ENCODE assay signal across 20 cellular contexts in the genomic region with DNA sequence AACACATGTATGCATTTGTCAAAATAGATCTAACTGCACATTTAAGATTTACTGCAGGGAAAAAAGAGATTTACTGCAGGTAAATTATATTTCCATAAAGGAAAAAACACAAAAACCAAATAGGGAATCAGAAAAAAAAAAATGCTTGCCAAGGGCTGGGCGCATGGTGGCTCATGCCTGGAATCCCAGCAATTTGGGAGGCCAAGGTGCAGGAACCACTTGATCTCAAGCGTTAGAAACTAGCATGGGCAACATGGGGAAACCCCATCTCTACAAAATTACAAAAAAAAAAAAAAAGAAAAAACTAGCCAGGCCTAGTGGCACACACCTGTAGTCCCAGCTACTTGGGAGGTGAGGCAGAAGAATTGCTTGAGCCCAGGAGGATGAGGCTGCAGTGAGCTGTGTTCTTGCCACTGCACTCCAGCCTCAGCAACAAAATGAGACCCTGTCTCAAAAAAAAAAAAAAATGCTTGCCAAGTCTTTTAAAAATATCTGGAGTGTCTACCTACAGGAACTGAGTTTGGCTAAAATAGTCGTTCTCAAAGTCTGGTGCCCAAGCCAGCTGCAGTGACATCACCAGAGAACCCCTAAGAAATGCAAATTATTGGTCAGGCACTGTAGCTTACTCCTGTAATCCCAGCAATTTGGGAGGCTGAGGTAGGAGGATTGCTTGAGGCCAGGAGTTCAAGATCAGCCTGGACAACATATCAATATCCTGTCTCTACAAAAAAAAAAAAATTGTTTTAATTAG. TPM values are rescaled to one million over a fixed set of nuclear protein-coding genes. Genes with fewer than 3 reads are reported as not detected.
A peak's percentile ranks its signal among the peaks of the same experiment; 100 is the strongest.
DNase-seq lines count a peak whose midpoint lies in the region; ATAC-seq and TF ChIP-seq lines count a peak whose summit lies in the region.
"Had no signal": no experiment of that assay in that cellular context is flagged by ENCODE, and none has a peak within 500 bp of the region (broad histone marks: within the 10 kb centered on the region; RNA-seq: fewer than 3 reads in every experiment).

No MANE protein-coding gene starts in this region.

- H3K27ac ChIP-seq in SU-DHL-6 (ENCODE audit: low read depth, low read length) (peak overlapping the region; percentile 65), ascending aorta (no peak overlapping the region)
- H3K27ac ChIP-seq: BLaER1 treated with 17β-estradiol and CSF1 and Interleukin-3, amounts not matched to agents 10 nM and 100 nM; PC-9; SK-N-MC had no signal

- no peaks in the 10 kb centered on the region for H3K79me2 ChIP-seq in SU-DHL-6 (ENCODE audit: insufficient read depth, low read length)

- H4K20me1 ChIP-seq in SU-DHL-6 (ENCODE audit: low read depth, low read length), result no peaks in the 10 kb centered on the region; the same call in 1 of the 2 replicates

- TF ChIP-seq CTCF in SU-DHL-6 (IDR thresholded peaks at IDR 0.05; ENCODE audit: insufficient read depth, low read length, poor library complexity, severe bottlenecking) (no peak), ascending aorta (IDR thresholded peaks at IDR 0.05) (no peak)

- H3K9me2 ChIP-seq in SU-DHL-6 (replicated peaks; ENCODE audit: insufficient read depth, low read length), result no peaks in the 10 kb centered on the region

- no peak overlapping the region for H2AFZ ChIP-seq in SU-DHL-6 (ENCODE audit: low read depth, low read length, severe bottlenecking)
- H2AFZ ChIP-seq: PC-9 had no signal

- H3K9ac ChIP-seq in SU-DHL-6 (ENCODE audit: low read length), result no peak overlapping the region
- H3K9ac ChIP-seq: BLaER1 treated with 17β-estradiol and CSF1 and Interleukin-3, amounts not matched to agents 10 nM and 100 nM had no signal

- ATAC-seq in HG03354 (IDR thresholded peaks at IDR 0.05; ENCODE audit: poor library complexity, severe bottlenecking, unreplicated experiment) (peak; percentile 17), left lobe of liver (no peak), HG03039 (IDR thresholded peaks at IDR 0.05; ENCODE audit: unreplicated experiment) (no peak), GM21723 (IDR thresholded peaks at IDR 0.05; ENCODE audit: unreplicated experiment) (no peak), Right ventricle myocardium inferior (no peak)
- ATAC-seq: CD8-positive, alpha-beta T cell had no signal

- DNase-seq in left lobe of liver (ENCODE audit: low spot score) (peak; percentile 14), Right ventricle myocardium inferior (ENCODE audit: missing footprints) (no peak), ascending aorta (ENCODE audit: low spot score in 2 of 2) (no peak)
- DNase-seq: ACHN; CD8-positive, alpha-beta T cell; NCI-H1417; NCI-H1694 treated with DMSO at 0.1 percent for 48 hours; NCI-H2081 treated with DMSO at 0.1 percent for 48 hours; NCI-H2171 treated with DMSO at 0.1 percent for 48 hours; NCI-H446; PC-9; RPMI8226; SHP77 treated with DMSO at 0.1 percent for 48 hours had no signal

- H3F3A ChIP-seq in SU-DHL-6 (ENCODE audit: insufficient read depth), result peaks cover 27% of the 10 kb centered on the region

- intact Hi-C loops in Right ventricle myocardium inferior (cut with DNase I), result no loop called here
- intact Hi-C loops in ascending aorta (cut with DNase I), result no loop called here

- no peaks in the 10 kb centered on the region for H3K4me1 ChIP-seq in ascending aorta
- H3K4me1 ChIP-seq: BLaER1 treated with 17β-estradiol and CSF1 and Interleukin-3, amounts not matched to agents 10 nM and 100 nM; HAP-1 had no signal

- peaks cover 16% of the 10 kb centered on the region; the same call in 1 of the 2 replicates for H3K36me3 ChIP-seq in SU-DHL-6 (ENCODE audit: low read length)
- H3K36me3 ChIP-seq in ascending aorta, result peaks cover 60 to 88% of the 10 kb centered on the region in 2 donors

- no peaks in the 10 kb centered on the region for H3K27me3 ChIP-seq in SU-DHL-6 (ENCODE audit: low read length)
- H3K27me3 ChIP-seq in ascending aorta, result no peaks in the 10 kb centered on the region
- H3K27me3 ChIP-seq: BLaER1 treated with 17β-estradiol and CSF1 and Interleukin-3, amounts not matched to agents 10 nM and 100 nM had no signal

- H3K4me3 ChIP-seq in SU-DHL-6 (ENCODE audit: insufficient read depth, low read length, poor library complexity, severe bottlenecking) (no peak overlapping the region), ascending aorta (no peak overlapping the region)
- H3K4me3 ChIP-seq: BLaER1 treated with 17β-estradiol and CSF1 and Interleukin-3, amounts not matched to agents 10 nM and 100 nM; HAP-1; PC-9; SK-N-MC had no signal

- no peaks in the 10 kb centered on the region for H3K9me3 ChIP-seq in SU-DHL-6 (ENCODE audit: insufficient read depth, low read length)
- H3K9me3 ChIP-seq in ascending aorta, result no peaks in the 10 kb centered on the region
- H3K9me3 ChIP-seq: HAP-1 had no signal

- H3K4me2 ChIP-seq in SU-DHL-6 (ENCODE audit: low read depth, low read length, poor library complexity, severe bottlenecking), result peak overlapping the region; percentile 30
- H3K4me2 ChIP-seq: BLaER1 treated with 17β-estradiol and CSF1 and Interleukin-3, amounts not matched to agents 10 nM and 100 nM; PC-9 had no signal

RNA-seq across cellular contexts. Expression of a gene that starts 17.5 kb away (rescaled TPM):
- total RNA-seq in left lobe of liver (55.4 TPM), Right ventricle myocardium inferior (22.5 TPM), ascending aorta (65.3 TPM)
